Comparison of ENCODE assay signal across 9 cellular contexts in the genomic region with DNA sequence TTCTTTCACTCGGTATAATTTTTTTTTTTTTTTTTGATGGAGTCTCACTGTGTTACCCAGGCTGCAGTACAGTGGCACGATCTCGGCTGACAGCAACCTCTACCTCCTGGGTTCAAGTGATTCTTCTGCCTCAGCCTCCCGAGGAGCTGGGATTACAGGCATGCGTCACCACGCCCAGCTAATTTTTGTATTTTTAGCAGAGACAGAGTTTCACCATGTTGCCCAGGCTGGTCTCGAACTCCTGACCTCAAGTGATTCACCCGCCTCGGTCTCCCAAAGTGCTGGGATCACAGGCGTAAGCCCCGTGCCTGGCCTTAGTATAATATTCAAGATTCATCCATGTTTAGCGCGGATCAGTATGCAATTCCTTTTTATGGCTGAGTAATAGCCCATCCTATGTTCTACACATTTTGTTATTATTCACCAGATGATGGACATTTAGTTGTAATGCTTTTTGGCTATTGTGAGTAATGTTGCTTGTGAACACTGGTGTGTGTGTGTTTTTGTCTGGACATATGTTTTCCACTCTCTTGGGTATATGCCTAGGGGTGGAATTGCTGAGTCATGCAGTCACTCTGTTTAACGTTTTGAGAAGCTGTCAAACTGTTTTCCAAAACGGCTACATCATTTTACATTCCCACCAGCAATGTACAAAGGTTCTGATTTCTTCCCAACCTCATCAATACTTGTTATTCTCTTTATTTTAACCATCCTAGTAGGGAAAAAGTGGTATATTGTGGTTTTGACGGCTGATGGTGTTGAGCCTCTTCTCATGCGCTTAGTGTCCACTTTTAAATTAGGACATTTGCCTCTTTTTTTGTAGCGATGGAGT. TPM values are rescaled to one million over a fixed set of nuclear protein-coding genes. Genes with fewer than 3 reads are reported as not detected.
DNase-seq lines count a peak whose midpoint lies in the region; ATAC-seq and TF ChIP-seq lines count a peak whose summit lies in the region.
"Had no signal": no experiment of that assay in that cellular context is flagged by ENCODE, and none has a peak within 500 bp of the region (broad histone marks: within the 10 kb centered on the region; RNA-seq: fewer than 3 reads in every experiment).

No MANE protein-coding gene starts in this region.

- no peak overlapping the region for H3K4me2 ChIP-seq in trophoblast cell (ENCODE audit: low read length)

- TF ChIP-seq CTCF in chondrocyte (IDR thresholded peaks at IDR 0.05), result no peak

- no peaks in the 10 kb centered on the region for H3K36me3 ChIP-seq in trophoblast cell (ENCODE audit: control insufficient read depth in 1 of 2, insufficient read depth in 2 of 2, low read length in 2 of 2)

- H3K27ac ChIP-seq in trophoblast cell (ENCODE audit: low read depth, low read length), result no peak overlapping the region
- H3K27ac ChIP-seq: HL-60 had no signal

- no peak overlapping the region for H3K4ac ChIP-seq in trophoblast cell (ENCODE audit: low read depth, low read length)

- no peak overlapping the region for H4K8ac ChIP-seq in trophoblast cell (ENCODE audit: low read depth, low read length)

- H2BK120ac ChIP-seq in trophoblast cell (ENCODE audit: insufficient read depth, low read length, poor library complexity), result peak overlapping the region; percentile 14

- peaks cover 60% of the 10 kb centered on the region for H3K4me1 Mint-ChIP-seq in chondrocyte (ENCODE audit: low read depth)

- no peaks in the 10 kb centered on the region for H3K4me1 ChIP-seq in trophoblast cell (ENCODE audit: control insufficient read depth in 1 of 2, insufficient read depth in 2 of 2, low read length in 2 of 2)

- ATAC-seq in HG03139 (IDR thresholded peaks at IDR 0.05; ENCODE audit: unreplicated experiment), result no peak
- ATAC-seq in HG02870 (IDR thresholded peaks at IDR 0.05; ENCODE audit: unreplicated experiment), result no peak
- no peak for ATAC-seq in HG02763 (IDR thresholded peaks at IDR 0.05; ENCODE audit: unreplicated experiment)
- no peak for ATAC-seq in HG02759 (IDR thresholded peaks at IDR 0.05; ENCODE audit: unreplicated experiment)

- no peak overlapping the region for H3K4me3 ChIP-seq in trophoblast cell (ENCODE audit: low read depth, low read length)

- no peaks in the 10 kb centered on the region for H3K27me3 Mint-ChIP-seq in chondrocyte (ENCODE audit: low read depth)

- no peaks in the 10 kb centered on the region for H3K27me3 ChIP-seq in trophoblast cell (ENCODE audit: insufficient read depth, low read length)

- H4K91ac ChIP-seq in trophoblast cell (ENCODE audit: low read depth, low read length), result peak overlapping the region; percentile 21

- H2AFZ ChIP-seq in trophoblast cell (ENCODE audit: insufficient read depth, low read length, poor library complexity), result no peak overlapping the region

- H3K79me2 ChIP-seq in trophoblast cell (ENCODE audit: control insufficient read depth, insufficient read depth, low read length, poor library complexity), result no peaks in the 10 kb centered on the region

- no peak overlapping the region for H2BK5ac ChIP-seq in trophoblast cell (ENCODE audit: low read depth, low read length, poor library complexity)

- H2BK12ac ChIP-seq in trophoblast cell (ENCODE audit: low read length), result no peak overlapping the region

- H3K27ac Mint-ChIP-seq in chondrocyte (ENCODE audit: unreplicated experiment), result peak overlapping the region; percentile 100

- H2AK5ac ChIP-seq in trophoblast cell (ENCODE audit: low read length), result no peak overlapping the region

- H3K14ac ChIP-seq in trophoblast cell (ENCODE audit: low read length), result no peak overlapping the region

- H3K23ac ChIP-seq in trophoblast cell (ENCODE audit: low read length), result no peak overlapping the region

- WGBS in trophoblast cell (ENCODE audit: extremely low coverage, insufficient coverage, insufficient read length), result no CpG with 5 or more reads among the region's 18 CpGs

- no peak overlapping the region for H4K12ac ChIP-seq in trophoblast cell (ENCODE audit: low read depth, low read length)

- DNase-seq in GF-D8 (lab: John Stamatoyannopoulos, UW), result peak; percentile 6
- peak; percentile 38 for DNase-seq in RKO (ENCODE audit: low spot score)
- DNase-seq in chondrocyte (ENCODE audit: low spot score), result no peak
- DNase-seq in trophoblast cell, result peak in 1 of 2 donors; percentile 22

- no peak overlapping the region for H3K9ac ChIP-seq in trophoblast cell (ENCODE audit: low read length)

- peak overlapping the region; percentile 77 for H3K4me3 Mint-ChIP-seq in chondrocyte (ENCODE audit: unreplicated experiment)

- H3K36me3 Mint-ChIP-seq in chondrocyte (ENCODE audit: low read depth), result peaks cover 3% of the 10 kb centered on the region

- no peaks in the 10 kb centered on the region for H3K79me1 ChIP-seq in trophoblast cell (ENCODE audit: low read length)

- no peak overlapping the region for H3K18ac ChIP-seq in trophoblast cell (ENCODE audit: low read length)

- H3K9me3 ChIP-seq in trophoblast cell (ENCODE audit: insufficient read depth, low read depth, low read length), result peaks cover 4% of the 10 kb centered on the region

- H3K9me3 Mint-ChIP-seq in chondrocyte (ENCODE audit: low read depth), result peaks cover 2% of the 10 kb centered on the region

RNA-seq across cellular contexts. Expression of gene PLEKHF1, which starts 22.9 kb away (rescaled TPM):
- 10.1 to 29.4 TPM (median 28.6 TPM) in 3 replicates for total RNA-seq in chondrocyte
- 37.2 and 41.2 TPM in 2 replicates for polyA plus RNA-seq in trophoblast cell (2013)

RNA-seq across cellular contexts. Expression of gene C19orf12, which starts 26.9 kb away (rescaled TPM):
- 43.7 to 46.9 TPM (median 46.4 TPM) in 3 replicates for total RNA-seq in chondrocyte
- 17.9 and 18.2 TPM in 2 replicates for polyA plus RNA-seq in trophoblast cell (2013)
